ENCODE assay signal across 22 cellular contexts in the genomic region with DNA sequence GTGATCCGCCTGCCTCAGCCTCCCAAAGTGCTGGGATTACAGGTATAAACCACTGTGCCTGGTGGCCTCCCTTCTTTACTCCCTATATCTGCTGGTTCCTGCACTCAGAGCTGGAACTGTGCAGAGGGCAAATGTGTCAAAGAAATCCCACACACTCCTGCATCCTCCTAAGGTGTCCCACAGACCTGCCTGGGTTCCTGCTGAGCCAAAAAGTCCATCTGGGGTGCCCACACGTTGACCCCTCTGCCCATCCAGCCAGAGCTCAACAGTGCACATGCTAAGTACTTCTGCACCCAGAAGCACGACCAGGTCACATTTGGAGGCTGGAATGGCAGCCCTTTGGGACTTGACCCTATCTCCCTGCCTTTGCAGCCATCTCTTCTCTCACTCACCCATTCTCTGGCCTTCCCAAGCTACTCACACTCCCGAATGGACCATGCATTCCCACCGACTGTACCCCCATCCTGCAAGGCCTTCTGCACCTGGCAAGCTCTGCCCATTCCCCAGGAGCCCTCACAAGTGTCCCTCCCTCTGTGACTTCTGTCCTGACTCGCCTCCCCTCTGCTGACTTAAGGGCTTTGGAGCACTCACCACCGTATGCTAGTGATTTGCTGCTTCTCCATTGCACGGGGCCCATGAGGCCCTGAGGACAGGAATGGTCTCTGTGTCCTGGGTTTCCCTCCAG.
DNase-seq lines count a peak whose midpoint lies in the region; ATAC-seq, FAIRE-seq and TF ChIP-seq lines count a peak whose summit lies in the region.
"Had no signal": no experiment of that assay in that cellular context is flagged by ENCODE, and none has a peak within 500 bp of the region (broad histone marks: within the 10 kb centered on the region; RNA-seq: fewer than 3 reads in every experiment).

No MANE protein-coding gene starts in this region.

- intact Hi-C loops in heart left ventricle (cut with DNase I): no loop called here

- no peaks in the 10 kb centered on the region for H3K36me3 Mint-ChIP-seq in endodermal cell (ENCODE audit: low read depth)
- H3K36me3 Mint-ChIP-seq: CD14-positive monocyte; CD8-positive, alpha-beta T cell had no signal

- H3K4me1 Mint-ChIP-seq in endodermal cell: peaks cover 18% of the 10 kb centered on the region
- H3K4me1 Mint-ChIP-seq: CD14-positive monocyte had no signal

- H3K4me3 ChIP-seq in right atrium auricular region (no peak overlapping the region), heart left ventricle (no peak overlapping the region), endodermal cell (ENCODE audit: low read length) (no peak overlapping the region)

- FAIRE-seq in urothelium cell line (lab: Jason Lieb, UNC): no peak
- FAIRE-seq: D721Med, G401.6, GM12891, GM19239 had no signal

- H3K27me3 Mint-ChIP-seq in endodermal cell (ENCODE audit: insufficient read depth): no peaks in the 10 kb centered on the region

- no peak overlapping the region for H3K27ac Mint-ChIP-seq in endodermal cell
- H3K27ac Mint-ChIP-seq: CD14-positive monocyte; CD8-positive, alpha-beta T cell; HFFc6 had no signal

- ATAC-seq in heart left ventricle (no peak), GM19395 (IDR thresholded peaks at IDR 0.05; ENCODE audit: unreplicated experiment) (no peak)
- ATAC-seq: CD8-positive, alpha-beta T cell had no signal

- H3K9ac ChIP-seq in endodermal cell (ENCODE audit: extremely low read depth, low read length, poor library complexity, severe bottlenecking): no peak overlapping the region

- TF ChIP-seq CTCF in right atrium auricular region (IDR thresholded peaks at IDR 0.05) (no peak), heart left ventricle (IDR thresholded peaks at IDR 0.05) (no peak), endodermal cell (conservative IDR thresholded peaks at IDR 0.05) (no peak)

- H3K9me3 Mint-ChIP-seq in endodermal cell: no peaks in the 10 kb centered on the region
- H3K9me3 Mint-ChIP-seq: CD8-positive, alpha-beta T cell had no signal

- DNase-seq in right atrium auricular region (ENCODE audit: low spot score): peak; percentile 38
- no peak for DNase-seq in heart left ventricle
- DNase-seq in endodermal cell: peak; percentile 32
- peak; percentile 60 for DNase-seq in mesenteric fat pad (ENCODE audit: low spot score)
- DNase-seq in ureter (ENCODE audit: low spot score): peak; percentile 20
- DNase-seq in NCI-H524 treated with DMSO at 0.1 percent for 48 hours (lab: John Stamatoyannopoulos, UW): no peak
- DNase-seq in urothelium cell line (ENCODE audit: low spot score): no peak
- DNase-seq: COR-L47, DMS153, DMS79 treated with DMSO at 0.1 percent for 48 hours, EL, HCEC 1CT, HFFc6 had no signal

- no peak overlapping the region for H3K4me3 Mint-ChIP-seq in endodermal cell
- H3K4me3 Mint-ChIP-seq: CD14-positive monocyte; CD8-positive, alpha-beta T cell; HFFc6 had no signal

- H3K9me3 ChIP-seq in right atrium auricular region (no peaks in the 10 kb centered on the region), heart left ventricle (no peaks in the 10 kb centered on the region), endodermal cell (ENCODE audit: control insufficient read depth, low read length) (no peaks in the 10 kb centered on the region)

- 74 to 78% (median 77%) methylated on average over 8 of the region's 8 CpGs for WGBS in heart left ventricle, 4 donors
- WGBS in endodermal cell (ENCODE audit: insufficient coverage in 1 of 2, insufficient read length in 1 of 2), 2 experiments: 89 to 91% methylated on average over 8 of the region's 8 CpGs

- no peak overlapping the region for H3K27ac ChIP-seq in right atrium auricular region
- no peak overlapping the region for H3K27ac ChIP-seq in heart left ventricle
- no peak overlapping the region for H3K27ac ChIP-seq in endodermal cell (ENCODE audit: low read depth, low read length)
- H3K27ac ChIP-seq: 22Rv1, HL-60 had no signal

- H3K36me3 ChIP-seq in right atrium auricular region: no peaks in the 10 kb centered on the region
- no peaks in the 10 kb centered on the region for H3K36me3 ChIP-seq in heart left ventricle
- no peaks in the 10 kb centered on the region for H3K36me3 ChIP-seq in endodermal cell (ENCODE audit: control insufficient read depth, insufficient read depth, low read length)

- H3K27me3 ChIP-seq in right atrium auricular region: no peaks in the 10 kb centered on the region
- H3K27me3 ChIP-seq in heart left ventricle: no peaks in the 10 kb centered on the region
- H3K27me3 ChIP-seq in endodermal cell (ENCODE audit: control insufficient read depth, insufficient read depth, low read length, poor library complexity, severe bottlenecking): no peaks in the 10 kb centered on the region

- no peaks in the 10 kb centered on the region for H3K4me1 ChIP-seq in right atrium auricular region
- H3K4me1 ChIP-seq in heart left ventricle: no peaks in the 10 kb centered on the region
- H3K4me1 ChIP-seq in endodermal cell (ENCODE audit: control insufficient read depth, insufficient read depth, low read length): peaks cover 10% of the 10 kb centered on the region

- TF ChIP-seq POLR2A in heart left ventricle (IDR thresholded peaks at IDR 0.05): no peak

Comparison
In these comparisons a context has a peak if more than half of its experiments do, and no peak if none do; other contexts are left out.
1. DNase-seq: peak in right atrium auricular region (single experiment), endodermal cell (single experiment), mesenteric fat pad (single experiment) and ureter (single experiment); none in heart left ventricle (0 of 5), NCI-H524 treated with DMSO at 0.1 percent for 48 hours (single experiment) and urothelium cell line (single experiment).